In genomic region chr12:116354950-116355779, GRCh38 we compare ENCODE assay signal across 1 cellular context.
TF ChIP-seq lines count a peak whose summit lies in the region.

No MANE protein-coding gene starts in this region.

TF ChIP-seq in IMR-90, 13 proteins besides CTCF, POLR2A, EP300 and RAD21 (continued from another document):
- TF ChIP-seq MAZ (IDR thresholded peaks at IDR 0.05; ENCODE audit: borderline replicate concordance, low read depth, low read length) (no peak), RCOR1 (IDR thresholded peaks at IDR 0.05; ENCODE audit: insufficient replicate concordance, low read length) (no peak), CEBPB (IDR thresholded peaks at IDR 0.05; ENCODE audit: low read depth, low read length) (no peak), FOS (IDR thresholded peaks at IDR 0.05; ENCODE audit: low read depth, low read length) (no peak), BHLHE40 (IDR thresholded peaks at IDR 0.05; ENCODE audit: low read depth, low read length) (no peak), ELK1 (IDR thresholded peaks at IDR 0.05; ENCODE audit: borderline replicate concordance, low read depth, low read length) (no peak)
